ENCODE assay signal across 13 cellular contexts in the genomic region with DNA sequence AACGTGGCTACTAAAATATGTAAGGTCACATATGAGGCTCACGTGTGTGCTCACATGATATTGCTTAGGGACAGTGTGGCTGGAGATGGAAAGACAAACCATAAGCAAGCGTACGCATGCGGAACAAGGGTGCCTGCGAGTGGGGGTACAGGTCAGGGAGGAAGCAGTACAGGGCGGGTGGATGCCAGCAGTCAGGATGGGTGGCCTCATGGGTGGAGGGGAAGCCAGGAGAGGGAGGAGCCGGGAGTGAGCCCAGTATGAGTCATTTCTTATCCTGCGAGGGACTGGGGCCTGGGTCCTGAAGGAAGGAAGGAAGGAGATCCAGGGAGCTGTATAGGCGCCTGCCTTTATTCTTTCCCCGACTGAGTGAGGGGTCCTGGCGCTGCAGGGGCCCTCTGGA. TPM values are rescaled to one million over a fixed set of nuclear protein-coding genes. Genes with fewer than 3 reads are reported as not detected.
DNase-seq lines count a peak whose midpoint lies in the region; ATAC-seq, FAIRE-seq and TF ChIP-seq lines count a peak whose summit lies in the region.
"Had no signal": no experiment of that assay in that cellular context is flagged by ENCODE, and none has a peak within 500 bp of the region (broad histone marks: within the 10 kb centered on the region; RNA-seq: fewer than 3 reads in every experiment).

No MANE protein-coding gene starts in this region.

- H3K9me3 Mint-ChIP-seq in CD8-positive, alpha-beta memory T cell = no peaks in the 10 kb centered on the region

- no peak overlapping the region for H2BK5ac ChIP-seq in IMR-90 (ENCODE audit: low read depth, low read length, poor library complexity, severe bottlenecking)

- TF ChIP-seq RAD21 in IMR-90 (IDR thresholded peaks at IDR 0.05; ENCODE audit: low read length) = no peak

- peak overlapping the region; percentile 50; the same call in 2 of the 3 replicates for H2BK15ac ChIP-seq in IMR-90 (ENCODE audit: low read depth, low read length)

- peak overlapping the region; percentile 71; the same call in 1 of the 2 replicates for H2AK5ac ChIP-seq in IMR-90 (ENCODE audit: low read depth, low read length)

- intact Hi-C loops in IMR-90 (cut with micrococcal nuclease) (no loop called here), mammary epithelial cell (cut with micrococcal nuclease) (no loop called here), right lobe of liver (cut with DNase I) (loop anchor here in 1 of 2 donors (10.0 kb wide), 1 partner anchor 201 kb away; no protein-coding TSS in a partner anchor)

- dilution Hi-C loops in IMR-90 (cut with HindIII; ENCODE audit: low sequenced_read_pairs, unreplicated experiment) (loop anchor here (25.0 kb wide), 1 partner anchor 203 kb away; no protein-coding TSS in a partner anchor), mammary epithelial cell (cut with HindIII; ENCODE audit: low sequenced_read_pairs) (no loop called here)

- H3K36me3 ChIP-seq in CD8-positive, alpha-beta memory T cell (ENCODE audit: insufficient read depth, low read length) = no peaks in the 10 kb centered on the region
- no peaks in the 10 kb centered on the region for H3K36me3 ChIP-seq in IMR-90 (ENCODE audit: control insufficient read depth, insufficient read depth, low read length)
- no peaks in the 10 kb centered on the region for H3K36me3 ChIP-seq in mammary epithelial cell (ENCODE audit: insufficient read depth, low read length)
- H3K36me3 ChIP-seq in right lobe of liver = no peaks in the 10 kb centered on the region
- H3K36me3 ChIP-seq: pancreas had no signal

- TF ChIP-seq CTCF in IMR-90 (conservative IDR thresholded peaks at IDR 0.05; ENCODE audit: low read depth, low read length) (no peak), mammary epithelial cell (conservative IDR thresholded peaks at IDR 0.05 in 1 of 2, IDR thresholded peaks at IDR 0.05 in 1 of 2; ENCODE audit: extremely low read depth in 1 of 2, insufficient read depth in 1 of 2, low read depth in 1 of 2, low read length in 2 of 2) (no peak), right lobe of liver (IDR thresholded peaks at IDR 0.05) (no peak)

- H3K27ac Mint-ChIP-seq in CD8-positive, alpha-beta memory T cell = no peak overlapping the region

- H4K5ac ChIP-seq in IMR-90 (ENCODE audit: low read depth, low read length) = no peak overlapping the region

- H3K79me2 ChIP-seq in mammary epithelial cell (ENCODE audit: insufficient read depth, low read length) = no peaks in the 10 kb centered on the region

- BruUV-seq in IMR-90 (replicated peaks; lab: Mats Ljungman, UMichigan) (no TSS peak), mammary epithelial cell (replicated peaks; lab: Mats Ljungman, UMichigan) (no TSS peak)

- H2AK9ac ChIP-seq in IMR-90 (replicated peaks; ENCODE audit: low read depth, low read length, poor library complexity) = peak overlapping the region; percentile 15

- H3K23ac ChIP-seq in IMR-90 (ENCODE audit: low read depth, low read length) = no peak overlapping the region

- POLR2A ChIA-PET in CD8-positive, alpha-beta memory T cell (lab: Charles Lee) = no interaction called here
- POLR2A ChIA-PET in IMR-90 (lab: Charles Lee; ENCODE audit: unreplicated experiment) = no interaction called here

- CTCF ChIA-PET in CD8-positive, alpha-beta memory T cell (lab: Charles Lee) = no interaction called here
- CTCF ChIA-PET in IMR-90 (lab: Yijun Ruan, JAX) = interaction anchor here (1.4 kb wide), 1 partner anchor 194 kb away, joined by 5 read pairs; no protein-coding TSS in a partner anchor
- CTCF ChIA-PET in mammary epithelial cell (lab: Charles Lee; ENCODE audit: low non-redundant PET) = no interaction called here

- H3K36me3 Mint-ChIP-seq in CD8-positive, alpha-beta memory T cell = no peaks in the 10 kb centered on the region

- 100% methylated on average over 4 of the region's 12 CpGs; no CpG with 5 or more reads in 1 of the 2 experiments for WGBS in IMR-90 (ENCODE audit: extremely low coverage in 2 of 2, insufficient read length in 1 of 2), 2 experiments
- 75% methylated on average over 8 of the region's 12 CpGs for WGBS in mammary epithelial cell (ENCODE audit: low coverage, missing lambda C conversion rate)
- WGBS in right lobe of liver (ENCODE audit: insufficient coverage, low coverage, low lambda C conversion rate, missing lambda C conversion rate) = 67% methylated on average over 5 of the region's 12 CpGs

- peak overlapping the region; percentile 4 for H3K27ac ChIP-seq in CD8-positive, alpha-beta memory T cell (ENCODE audit: low read depth, low read length)
- no peak overlapping the region for H3K27ac ChIP-seq in IMR-90 (ENCODE audit: insufficient read depth, low read length)
- H3K27ac ChIP-seq in mammary epithelial cell (ENCODE audit: insufficient read depth, low read depth, low read length) = no peak overlapping the region
- no peak overlapping the region for H3K27ac ChIP-seq in right lobe of liver
- H3K27ac ChIP-seq: dorsolateral prefrontal cortex, pancreas had no signal

- H3K4me2 ChIP-seq in IMR-90 (ENCODE audit: low read depth, low read length) (no peak overlapping the region), mammary epithelial cell (ENCODE audit: insufficient read depth, low read depth, low read length) (no peak overlapping the region)

- H3K9me3 ChIP-seq in CD8-positive, alpha-beta memory T cell (ENCODE audit: low read length) = no peaks in the 10 kb centered on the region
- H3K9me3 ChIP-seq in IMR-90 (ENCODE audit: control insufficient read depth, insufficient read depth, low read length) (no peaks in the 10 kb centered on the region), mammary epithelial cell (replicated peaks; ENCODE audit: insufficient read depth, low read length) (no peaks in the 10 kb centered on the region), right lobe of liver (no peaks in the 10 kb centered on the region)
- H3K9me3 ChIP-seq: pancreas had no signal

- H3K27me3 Mint-ChIP-seq in CD8-positive, alpha-beta memory T cell = peaks cover 16 to 61% of the 10 kb centered on the region in 2 donors

- FAIRE-seq in GM19239 (lab: Jason Lieb, UNC) = no peak
- FAIRE-seq: pancreas had no signal

- H3K4me1 Mint-ChIP-seq in CD8-positive, alpha-beta memory T cell = peaks cover 3 to 9% (median 8%) of the 10 kb centered on the region in 3 donors

- H2BK20ac ChIP-seq in IMR-90 (ENCODE audit: low read depth, low read length) = no peak overlapping the region

- H3K9ac ChIP-seq in IMR-90 (ENCODE audit: low read depth, low read length) = no peak overlapping the region
- H3K9ac ChIP-seq in mammary epithelial cell (ENCODE audit: insufficient read depth, low read length) = no peak overlapping the region

- no peak overlapping the region for H2BK120ac ChIP-seq in IMR-90 (ENCODE audit: low read depth, low read length)

- H4K8ac ChIP-seq in IMR-90 (ENCODE audit: low read depth in 2 of 2, low read length in 2 of 2) = 0 out of 4 replicates have a peak overlapping the region, but pooled peaks of 1 of the 2 experiments have one; percentile 30

- no peaks in the 10 kb centered on the region for H3K4me1 ChIP-seq in CD8-positive, alpha-beta memory T cell (ENCODE audit: insufficient read depth, low read length)
- H3K4me1 ChIP-seq in IMR-90 (ENCODE audit: control insufficient read depth, insufficient read depth, low read length) = peaks cover 4% of the 10 kb centered on the region
- H3K4me1 ChIP-seq in mammary epithelial cell (ENCODE audit: insufficient read depth, low read length) = no peaks in the 10 kb centered on the region
- H3K4me1 ChIP-seq in right lobe of liver = no peaks in the 10 kb centered on the region
- H3K4me1 ChIP-seq: pancreas had no signal

- H2AFZ ChIP-seq in IMR-90 (replicated peaks; ENCODE audit: low read length, poor library complexity) (peak overlapping the region; percentile 71), mammary epithelial cell (ENCODE audit: low read depth, low read length) (no peak overlapping the region)

- no peak for DNase-seq in CD8-positive, alpha-beta memory T cell
- peak; percentile 31 for DNase-seq in IMR-90
- DNase-seq in mammary epithelial cell = peak; percentile 3
- no peak for DNase-seq in right lobe of liver
- DNase-seq in NOMO-1 treated with DMSO at 0.1 percent for 48 hours (lab: John Stamatoyannopoulos, UW; ENCODE audit: unreplicated experiment) = no peak
- DNase-seq in GM19239 (ENCODE audit: insufficient read length, low spot score) = no peak
- no peak for DNase-seq in activated CD4-positive, alpha-beta T cell treated with anti-CD3 and anti-CD28 coated beads, Interleukin-2, amount 50 U/mL, for 4 hours
- DNase-seq: activated CD8-positive, alpha-beta memory T cell treated with anti-CD3 and anti-CD28 coated beads, Interleukin-2, amount 50 U/mL, for 48 hours; dorsolateral prefrontal cortex; NCI-H524; pancreas; SHP77 had no signal

- H3K9me1 ChIP-seq in IMR-90 (ENCODE audit: insufficient read depth, low read length) = peaks cover 2% of the 10 kb centered on the region; the same call in 1 of the 2 replicates

- 0 out of 2 replicates have a peak overlapping the region, but pooled peaks have one; percentile 12 for H3K4ac ChIP-seq in IMR-90 (ENCODE audit: low read depth, low read length)

- H3K14ac ChIP-seq in IMR-90 (replicated peaks; ENCODE audit: low read depth, low read length) = no peak overlapping the region

- no peak overlapping the region for H3K56ac ChIP-seq in IMR-90 (ENCODE audit: extremely low read depth, insufficient read depth, low read length)

- H4K91ac ChIP-seq in IMR-90 (ENCODE audit: insufficient read depth, low read depth, low read length) = no peak overlapping the region

- in situ Hi-C loops in IMR-90 (cut with MboI; ENCODE audit: low sequenced_read_pairs) = no loop called here
- in situ Hi-C loops in mammary epithelial cell (cut with MboI; ENCODE audit: low sequenced_read_pairs in 2 of 2) = no loop called here

- H3K79me1 ChIP-seq in IMR-90 (ENCODE audit: low read depth in 1 of 2, low read length in 2 of 2) = no peaks in the 10 kb centered on the region

- no peak overlapping the region for H3K18ac ChIP-seq in IMR-90 (ENCODE audit: low read depth, low read length)

- H3K4me3 ChIP-seq in CD8-positive, alpha-beta memory T cell (ENCODE audit: low read length) = no peak overlapping the region
- H3K4me3 ChIP-seq in IMR-90 (ENCODE audit: insufficient read depth, low read depth, low read length) = no peak overlapping the region
- no peak overlapping the region for H3K4me3 ChIP-seq in mammary epithelial cell (replicated peaks in 1 of 3; ENCODE audit: insufficient read depth in 1 of 3, low read depth in 2 of 3, low read length in 3 of 3)
- no peak overlapping the region for H3K4me3 ChIP-seq in right lobe of liver
- H3K4me3 ChIP-seq: dorsolateral prefrontal cortex, pancreas had no signal

- no peaks in the 10 kb centered on the region for H3K27me3 ChIP-seq in CD8-positive, alpha-beta memory T cell (ENCODE audit: insufficient read depth, low read length, poor library complexity, severe bottlenecking)
- H3K27me3 ChIP-seq in IMR-90 (ENCODE audit: control insufficient read depth, insufficient read depth, low read length) = no peaks in the 10 kb centered on the region
- no peaks in the 10 kb centered on the region for H3K27me3 ChIP-seq in mammary epithelial cell (ENCODE audit: insufficient read depth, low read length)
- no peaks in the 10 kb centered on the region for H3K27me3 ChIP-seq in right lobe of liver
- H3K27me3 ChIP-seq: dorsolateral prefrontal cortex, pancreas had no signal

- TF ChIP-seq POLR2A in IMR-90 (IDR thresholded peaks at IDR 0.05; ENCODE audit: low read depth, low read length) = no peak
- TF ChIP-seq POLR2A in right lobe of liver (IDR thresholded peaks at IDR 0.05) = no peak

- ATAC-seq in IMR-90 (ENCODE audit: low read depth) (peak; percentile 65), right lobe of liver (peak; percentile 25 to 61 (median 49)), HG02763 (IDR thresholded peaks at IDR 0.05; ENCODE audit: unreplicated experiment) (no peak)

- H3K4me3 Mint-ChIP-seq in CD8-positive, alpha-beta memory T cell = no peak overlapping the region

- H4K20me1 ChIP-seq in IMR-90 (ENCODE audit: insufficient read depth, low read length) (no peaks in the 10 kb centered on the region), mammary epithelial cell (ENCODE audit: insufficient read depth, low read length) (no peaks in the 10 kb centered on the region)

RNA-seq across cellular contexts. Expression of a gene that starts 42.0 kb away (rescaled TPM):
- total RNA-seq in CD8-positive, alpha-beta memory T cell = not detected
- not detected for polyA plus RNA-seq in CD8-positive, alpha-beta memory T cell
- total RNA-seq in IMR-90 (2012; rRNA removed) (under 0.01 and 0.18 TPM in 2 replicates), mammary epithelial cell (1 to 10 TPM in 1 of 2 donors, under 1 TPM in 1; 0.07 to 1.2 TPM), right lobe of liver (10 to 100 TPM; 23.6 to 54.5 (median 42.9) TPM)
- polyA plus RNA-seq in IMR-90 (2012; rRNA removed) (0.03 and 0.07 TPM in 2 replicates), mammary epithelial cell (0.02 TPM)
- 0.02 TPM in 2 replicates for polyA plus RNA-seq in IMR-90 (2012; cell fraction: cytosol; rRNA removed)
- 0.05 and 0.09 TPM in 2 replicates for polyA plus RNA-seq in IMR-90 (2012; cell fraction: nucleus; rRNA removed; ENCODE audit: low replicate concordance)
- not detected for polyA minus RNA-seq in mammary epithelial cell

Comparison
In these comparisons a context has a peak if more than half of its experiments do, and no peak if none do; other contexts are left out.
1. DNase-seq: peak in IMR-90 (single experiment) and mammary epithelial cell (single experiment); none in CD8-positive, alpha-beta memory T cell (0 of 5), right lobe of liver (0 of 3), NOMO-1 treated with DMSO at 0.1 percent for 48 hours (single experiment), GM19239 (single experiment) and activated CD4-positive, alpha-beta T cell treated with anti-CD3 and anti-CD28 coated beads, Interleukin-2, amount 50 U/mL, for 4 hours (0 of 2).
2. RNA of a gene that starts 42.0 kb away (total RNA-seq): 23.6 to 54.5 TPM in right lobe of liver; 0.07 to 1.2 TPM in mammary epithelial cell, under 0.01 to 0.18 TPM in IMR-90 and not detected in CD8-positive, alpha-beta memory T cell; every median in the first group is over 10 times any median in the second.